Comparison of ENCODE assay signal across 8 cellular contexts in genomic region chr2:108787209-108787558, GRCh38. TPM values are rescaled to one million over a fixed set of nuclear protein-coding genes. Genes with fewer than 3 reads are reported as not detected.
DNase-seq lines count a peak whose midpoint lies in the region; ATAC-seq, FAIRE-seq and TF ChIP-seq lines count a peak whose summit lies in the region.

No MANE protein-coding gene starts in this region.

- H3K36me3 ChIP-seq in ACC112 (ENCODE audit: insufficient read depth, low read length) (peaks cover 13% of the 10 kb centered on the region), HUES48 (ENCODE audit: control insufficient read depth, insufficient read depth, low read length) (peaks cover 63% of the 10 kb centered on the region), bronchial epithelial cell (ENCODE audit: control insufficient read depth, insufficient read depth, low read length) (peaks cover 1% of the 10 kb centered on the region), muscle layer of duodenum (ENCODE audit: control insufficient read depth in 1 of 2, insufficient read depth in 2 of 2, low read length in 2 of 2) (peaks cover 20 to 21% of the 10 kb centered on the region in 2 donors)

- no peak for DNase-seq in bronchial epithelial cell (ENCODE audit: low read depth)
- DNase-seq in D341Med (ENCODE audit: low spot score), result no peak
- no peak for DNase-seq in NCI-H1105 treated with DMSO at 0.1 percent for 48 hours (lab: John Stamatoyannopoulos, UW)
- DNase-seq in retina, result no peak

- peak overlapping the region; percentile 97 for H3K9ac ChIP-seq in HUES48 (ENCODE audit: low read depth, low read length)

- peak overlapping the region; percentile 98 for H2AFZ ChIP-seq in ACC112 (ENCODE audit: low read length, unreplicated experiment)

- peak overlapping the region; percentile 84; the same call in 1 of the 2 replicates for H3K27ac ChIP-seq in ACC112 (ENCODE audit: low read depth, low read length)
- peak overlapping the region; percentile 97 for H3K27ac ChIP-seq in HUES48 (ENCODE audit: low read depth, low read length)
- H3K27ac ChIP-seq in muscle layer of duodenum (ENCODE audit: low read length), result peak overlapping the region; percentile 16

- peaks cover 9% of the 10 kb centered on the region for H3K79me2 ChIP-seq in ACC112 (ENCODE audit: control insufficient read depth, insufficient read depth, low read length, unreplicated experiment)

- no peak for TF ChIP-seq CTCF in bronchial epithelial cell (IDR thresholded peaks at IDR 0.05; ENCODE audit: insufficient read depth, low read length, severe bottlenecking)

- peaks cover 4% of the 10 kb centered on the region for H3K4me1 ChIP-seq in ACC112 (ENCODE audit: control insufficient read depth, insufficient read depth, low read length, unreplicated experiment)
- H3K4me1 ChIP-seq in HUES48 (ENCODE audit: control insufficient read depth, insufficient read depth, low read length), result peaks cover 5% of the 10 kb centered on the region; the same call in 1 of the 2 replicates
- peaks cover 5 to 8% of the 10 kb centered on the region in 2 donors for H3K4me1 ChIP-seq in muscle layer of duodenum (ENCODE audit: control insufficient read depth in 1 of 2, insufficient read depth in 2 of 2, low read length in 2 of 2)

- H3K9me3 ChIP-seq in HUES48 (ENCODE audit: control insufficient read depth, insufficient read depth, low read length), result no peaks in the 10 kb centered on the region
- no peaks in the 10 kb centered on the region for H3K9me3 ChIP-seq in muscle layer of duodenum (ENCODE audit: control insufficient read depth in 1 of 2, low read length in 2 of 2)

- H3K4me3 ChIP-seq in ACC112 (ENCODE audit: low read depth, low read length), result peak overlapping the region; percentile 93
- peak overlapping the region; percentile 79 for H3K4me3 ChIP-seq in HUES48 (ENCODE audit: low read depth, low read length)
- peak overlapping the region; percentile 79 for H3K4me3 ChIP-seq in bronchial epithelial cell (ENCODE audit: low read depth, low read length)
- H3K4me3 ChIP-seq in muscle layer of duodenum (ENCODE audit: low read depth in 1 of 2, low read length in 2 of 2), result peak overlapping the region; percentile 74 to 79

- FAIRE-seq in bronchial epithelial cell (lab: Jason Lieb, UNC), result no peak

- no peak for ATAC-seq in HG03439 (IDR thresholded peaks at IDR 0.05; ENCODE audit: unreplicated experiment)

- no peaks in the 10 kb centered on the region for H3K27me3 ChIP-seq in ACC112 (ENCODE audit: insufficient read depth, low read length)
- no peaks in the 10 kb centered on the region for H3K27me3 ChIP-seq in HUES48 (ENCODE audit: control insufficient read depth, insufficient read depth, low read length)
- no peaks in the 10 kb centered on the region for H3K27me3 ChIP-seq in bronchial epithelial cell (ENCODE audit: control insufficient read depth, insufficient read depth, low read length)
- no peaks in the 10 kb centered on the region for H3K27me3 ChIP-seq in muscle layer of duodenum (ENCODE audit: low read depth, low read length)

RNA-seq across cellular contexts. Expression of gene CCDC138, which starts 0.6 kb away (rescaled TPM):
- total RNA-seq in bronchial epithelial cell, result 3.4 and 4.2 TPM in 2 replicates

Comparison
In these comparisons a context has a peak if more than half of its experiments do, and no peak if none do; other contexts are left out.
1. H3K27ac ChIP-seq: peak in every context shown above with its lines; median percentile 97 in HUES48; 84 in ACC112; 16 in muscle layer of duodenum.